In the genomic region with DNA sequence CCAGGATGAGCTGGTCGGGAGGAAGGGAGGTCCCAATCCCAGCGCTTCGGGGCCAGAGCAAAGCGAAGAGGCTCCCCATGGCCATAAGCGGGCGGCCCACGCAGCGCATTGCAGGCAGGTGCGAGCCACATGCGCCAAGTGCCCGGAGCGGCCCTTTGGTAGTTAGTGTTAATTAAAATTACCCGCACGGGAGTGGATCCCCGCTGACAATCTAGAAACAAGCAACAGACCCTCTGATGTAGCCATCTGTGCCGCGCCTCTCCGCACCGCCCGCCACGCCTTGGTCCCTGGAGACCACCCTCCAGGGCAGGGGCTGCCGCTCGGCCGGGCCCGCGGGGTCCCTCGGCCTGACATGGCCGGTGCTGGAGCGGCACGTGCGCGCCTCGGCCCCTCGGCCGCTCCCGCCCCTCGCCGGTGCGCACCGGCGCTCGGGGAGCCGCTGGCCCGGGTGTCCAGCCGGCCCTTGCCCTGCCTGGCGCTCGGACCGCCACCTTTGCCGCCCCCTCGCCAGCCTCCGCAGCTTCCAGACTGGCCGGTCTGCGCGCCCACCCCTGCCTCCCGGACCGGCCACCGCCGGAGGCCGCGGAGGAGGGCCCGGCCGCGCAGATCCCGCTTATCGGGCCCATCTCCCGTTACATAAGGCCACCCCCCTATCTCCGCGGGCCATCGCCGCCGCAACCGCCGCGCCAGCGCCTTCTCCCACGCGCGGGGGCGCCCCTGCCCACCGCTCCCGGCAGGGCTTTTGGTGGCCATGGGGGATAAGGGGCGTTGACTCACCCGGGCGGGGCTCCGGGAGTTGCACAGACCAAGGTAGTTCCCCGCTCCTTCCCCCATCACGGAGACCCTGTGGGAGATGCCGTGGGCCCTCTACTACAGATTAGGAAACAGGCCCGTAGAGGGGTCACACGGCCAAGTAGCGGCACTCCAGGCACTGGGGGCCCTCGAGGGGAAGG, we compare ENCODE assay signal across 8 cellular contexts. TPM values are rescaled to one million over a fixed set of nuclear protein-coding genes. Genes with fewer than 3 reads are reported as not detected.
DNase-seq lines count a peak whose midpoint lies in the region; ATAC-seq and TF ChIP-seq lines count a peak whose summit lies in the region.

No MANE protein-coding gene starts in this region.

- DNase-seq in NCI-H524 (lab: John Stamatoyannopoulos, UW) = peak; percentile 46 to 55
- DNase-seq in NCI-H524 treated with DMSO at 0.1 percent for 48 hours (lab: John Stamatoyannopoulos, UW) = no peak
- peak; percentile 69 for DNase-seq in activated CD8-positive, alpha-beta T cell treated with anti-CD3 and anti-CD28 coated beads for 36 hours
- DNase-seq in fibroblast of lung (ENCODE audit: low read depth in 2 of 2) = peak; percentile 19 to 34
- DNase-seq in ovary = no peak

- intact Hi-C loops in activated CD8-positive, alpha-beta T cell treated with anti-CD3 and anti-CD28 coated beads for 36 hours (cut with micrococcal nuclease) = no loop called here
- intact Hi-C loops in ovary (cut with DNase I) = no loop called here

- no peaks in the 10 kb centered on the region for H3K4me1 ChIP-seq in fibroblast of lung (ENCODE audit: control insufficient read depth, extremely low read depth, insufficient read depth, low read length)
- peaks cover 4% of the 10 kb centered on the region for H3K4me1 ChIP-seq in ovary (ENCODE audit: insufficient read depth)

- no peak for TF ChIP-seq POLR2A in ovary (IDR thresholded peaks at IDR 0.05)

- no peak overlapping the region for H2AFZ ChIP-seq in fibroblast of lung (ENCODE audit: low read length)

- H3K27ac Mint-ChIP-seq in activated CD8-positive, alpha-beta T cell treated with anti-CD3 and anti-CD28 coated beads for 36 hours = peak overlapping the region; percentile 57

- 1 to 7% (median 3%) methylated on average over 34 to 92 of the region's 92 CpGs for WGBS in ovary, 3 donors

- H3K27ac ChIP-seq in fibroblast of lung (ENCODE audit: insufficient read depth, low read length) (no peak overlapping the region), ovary (no peak overlapping the region)

- H3K4me1 Mint-ChIP-seq in activated CD8-positive, alpha-beta T cell treated with anti-CD3 and anti-CD28 coated beads for 36 hours (ENCODE audit: low read depth) = peaks cover 38% of the 10 kb centered on the region

- CTCF ChIA-PET in activated CD8-positive, alpha-beta T cell treated with anti-CD3 and anti-CD28 coated beads for 36 hours (lab: Charles Lee) = no interaction called here

- no peaks in the 10 kb centered on the region for H3K36me3 Mint-ChIP-seq in activated CD8-positive, alpha-beta T cell treated with anti-CD3 and anti-CD28 coated beads for 36 hours (ENCODE audit: low read depth)

- H4K20me1 ChIP-seq in fibroblast of lung (ENCODE audit: control insufficient read depth, extremely low read depth, insufficient read depth, low read length) = no peaks in the 10 kb centered on the region

- peaks cover 38% of the 10 kb centered on the region for H3K27me3 Mint-ChIP-seq in activated CD8-positive, alpha-beta T cell treated with anti-CD3 and anti-CD28 coated beads for 36 hours

- peak overlapping the region; percentile 53 for H3K4me2 ChIP-seq in fibroblast of lung (ENCODE audit: extremely low read depth, insufficient read depth, low read length)

- H3K9me3 ChIP-seq in fibroblast of lung (ENCODE audit: control insufficient read depth, insufficient read depth, low read depth, low read length) (no peaks in the 10 kb centered on the region), ovary (no peaks in the 10 kb centered on the region)

- TF ChIP-seq CTCF in activated CD8-positive, alpha-beta T cell treated with anti-CD3 and anti-CD28 coated beads for 36 hours (IDR thresholded peaks at IDR 0.05) = no peak
- TF ChIP-seq CTCF in fibroblast of lung (conservative IDR thresholded peaks at IDR 0.05 in 1 of 2, IDR thresholded peaks at IDR 0.05 in 1 of 2; ENCODE audit: low read depth in 1 of 2, low read length in 2 of 2) (no peak), ovary (IDR thresholded peaks at IDR 0.05) (no peak)

- ATAC-seq in activated CD8-positive, alpha-beta T cell treated with anti-CD3 and anti-CD28 coated beads for 36 hours = peak; percentile 66
- ATAC-seq in HG03521 (IDR thresholded peaks at IDR 0.05; ENCODE audit: unreplicated experiment) (no peak), GM21515 (IDR thresholded peaks at IDR 0.05; ENCODE audit: unreplicated experiment) (no peak), HG02678 (IDR thresholded peaks at IDR 0.05; ENCODE audit: unreplicated experiment) (no peak)

- no peaks in the 10 kb centered on the region for H3K27me3 ChIP-seq in fibroblast of lung (ENCODE audit: control insufficient read depth, insufficient read depth, low read length)
- no peaks in the 10 kb centered on the region for H3K27me3 ChIP-seq in ovary

- no peaks in the 10 kb centered on the region for H3K36me3 ChIP-seq in fibroblast of lung (ENCODE audit: control insufficient read depth, insufficient read depth, low read length)
- no peaks in the 10 kb centered on the region for H3K36me3 ChIP-seq in ovary

- POLR2A ChIA-PET in activated CD8-positive, alpha-beta T cell treated with anti-CD3 and anti-CD28 coated beads for 36 hours (lab: Charles Lee) = interaction anchor here (0.6 to 9.9 kb wide), 3 partner anchors 11 to 737 kb away, joined by 4 to 102 read pairs (median 4); no protein-coding TSS in a partner anchor

- no peaks in the 10 kb centered on the region for H3K79me2 ChIP-seq in fibroblast of lung (ENCODE audit: control insufficient read depth, insufficient read depth, low read length)

- H3K4me3 ChIP-seq in fibroblast of lung (replicated peaks in 1 of 4; ENCODE audit: control extremely low read depth in 1 of 4, insufficient read depth in 1 of 4, low read depth in 3 of 4, low read length in 4 of 4) = peak overlapping the region; percentile 18 to 52 (median 22)
- peak overlapping the region; percentile 19 for H3K4me3 ChIP-seq in ovary

- H3K9me3 Mint-ChIP-seq in activated CD8-positive, alpha-beta T cell treated with anti-CD3 and anti-CD28 coated beads for 36 hours = peaks cover 2% of the 10 kb centered on the region

- H3K9ac ChIP-seq in fibroblast of lung (ENCODE audit: insufficient read depth, low read length) = peak overlapping the region; percentile 32

- TF ChIP-seq EP300 in ovary (IDR thresholded peaks at IDR 0.05) = no peak

- peak overlapping the region; percentile 55 for H3K4me3 Mint-ChIP-seq in activated CD8-positive, alpha-beta T cell treated with anti-CD3 and anti-CD28 coated beads for 36 hours

RNA-seq across cellular contexts. Expression of gene IL13, which starts 1.9 kb away (rescaled TPM):
- total RNA-seq in activated CD8-positive, alpha-beta T cell treated with anti-CD3 and anti-CD28 coated beads for 36 hours = 1 to 10 TPM; 4.8 to 6.5 TPM
- total RNA-seq in fibroblast of lung = not detected in 2 replicates
- not detected in 2 replicates for polyA plus RNA-seq in fibroblast of lung
- not detected in 2 replicates for polyA plus RNA-seq in fibroblast of lung (2012)
- not detected in 2 replicates for polyA minus RNA-seq in fibroblast of lung (ENCODE audit: low replicate concordance)
- total RNA-seq in ovary = not detected
- not detected for polyA plus RNA-seq in ovary

RNA-seq across cellular contexts. Expression of gene IL4, which starts 17.7 kb away (rescaled TPM):
- 1 to 10 TPM in 1 of 2 experiments, under 1 TPM in 1; 0.72 to 1.4 TPM for total RNA-seq in activated CD8-positive, alpha-beta T cell treated with anti-CD3 and anti-CD28 coated beads for 36 hours
- total RNA-seq in fibroblast of lung (not detected in 2 replicates), ovary (not detected)
- polyA plus RNA-seq in fibroblast of lung (not detected in 2 replicates), ovary (not detected)
- polyA plus RNA-seq in fibroblast of lung (2012) = not detected in 2 replicates
- polyA minus RNA-seq in fibroblast of lung (ENCODE audit: low replicate concordance) = not detected in 2 replicates

Comparison
In these comparisons a context has a peak if more than half of its experiments do, and no peak if none do; other contexts are left out.
1. DNase-seq: peak in NCI-H524 (2 of 2), activated CD8-positive, alpha-beta T cell treated with anti-CD3 and anti-CD28 coated beads for 36 hours (single experiment) and fibroblast of lung (2 of 2); none in NCI-H524 treated with DMSO at 0.1 percent for 48 hours (single experiment) and ovary (0 of 5).